ENCODE assay signal across 15 cellular contexts in the genomic region with DNA sequence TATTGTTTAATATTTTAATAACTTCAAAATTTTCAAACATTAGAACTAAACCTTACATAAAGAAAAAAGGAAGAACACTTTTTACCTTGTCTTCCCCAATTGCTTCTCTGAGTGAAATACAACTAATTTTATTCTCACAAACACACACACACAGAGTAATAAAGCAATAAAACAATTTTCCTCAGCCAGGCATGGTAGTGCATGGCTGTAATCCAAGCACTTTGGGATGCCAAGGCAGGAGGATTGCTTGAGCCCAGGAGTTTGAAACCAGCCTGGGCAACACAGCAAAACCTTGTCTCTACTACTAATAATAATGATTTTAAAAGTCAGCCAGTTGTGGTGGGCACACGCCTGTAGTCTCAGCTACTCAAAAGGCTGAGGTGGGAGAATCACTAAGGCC. TPM values are rescaled to one million over a fixed set of nuclear protein-coding genes. Genes with fewer than 3 reads are reported as not detected.
DNase-seq lines count a peak whose midpoint lies in the region; ATAC-seq and TF ChIP-seq lines count a peak whose summit lies in the region.
"Had no signal": no experiment of that assay in that cellular context is flagged by ENCODE, and none has a peak within 500 bp of the region (broad histone marks: within the 10 kb centered on the region; RNA-seq: fewer than 3 reads in every experiment).

No MANE protein-coding gene starts in this region.

- no peak for ATAC-seq in natural killer cell
- ATAC-seq in natural killer cell treated with Interleukin-12 subunit alpha and Interleukin-12 subunit beta and Interleukin-15 and Interleukin-18, amount 100 ng/mL, for 72 hours: no peak
- ATAC-seq in left colon: peak; percentile 91
- no peak for ATAC-seq in GM21515 (IDR thresholded peaks at IDR 0.05; ENCODE audit: unreplicated experiment)
- ATAC-seq in HG02642 (IDR thresholded peaks at IDR 0.05; ENCODE audit: poor library complexity, unreplicated experiment): no peak

- no peaks in the 10 kb centered on the region for H3K36me3 Mint-ChIP-seq in natural killer cell
- no peaks in the 10 kb centered on the region for H3K36me3 Mint-ChIP-seq in natural killer cell treated with Interleukin-12 subunit alpha and Interleukin-12 subunit beta and Interleukin-15 and Interleukin-18, amount 100 ng/mL, for 72 hours

- no peaks in the 10 kb centered on the region for H3K27me3 ChIP-seq in trophoblast cell (ENCODE audit: insufficient read depth, low read length)

- no peaks in the 10 kb centered on the region for H3K36me3 ChIP-seq in trophoblast cell (ENCODE audit: control insufficient read depth in 1 of 2, insufficient read depth in 2 of 2, low read length in 2 of 2)
- H3K36me3 ChIP-seq: HAP-1 had no signal

- H4K91ac ChIP-seq in trophoblast cell (ENCODE audit: low read depth, low read length): no peak overlapping the region

- no peak overlapping the region for H3K14ac ChIP-seq in trophoblast cell (ENCODE audit: low read length)

- H3K23ac ChIP-seq in trophoblast cell (ENCODE audit: low read length): no peak overlapping the region

- peak overlapping the region; percentile 19 to 71 for H3K27ac Mint-ChIP-seq in natural killer cell
- peak overlapping the region in 1 of 2 donors; percentile 20 for H3K27ac Mint-ChIP-seq in natural killer cell treated with Interleukin-12 subunit alpha and Interleukin-12 subunit beta and Interleukin-15 and Interleukin-18, amount 100 ng/mL, for 72 hours

- no peak overlapping the region for H2AK5ac ChIP-seq in trophoblast cell (ENCODE audit: low read length)

- intact Hi-C loops in natural killer cell (cut with micrococcal nuclease) (no loop called here), left colon (cut with DNase I, micrococcal nuclease) (no loop called here)

- WGBS in trophoblast cell (ENCODE audit: extremely low coverage, insufficient coverage, insufficient read length): no CpG with 5 or more reads among the region's 1 CpG

- peaks cover 67 to 72% of the 10 kb centered on the region in 2 donors for H3K4me1 Mint-ChIP-seq in natural killer cell
- H3K4me1 Mint-ChIP-seq in natural killer cell treated with Interleukin-12 subunit alpha and Interleukin-12 subunit beta and Interleukin-15 and Interleukin-18, amount 100 ng/mL, for 72 hours (ENCODE audit: low read depth in 2 of 2): peaks cover 47 to 55% of the 10 kb centered on the region in 2 donors

- DNase-seq in natural killer cell (no peak), left colon (peak in 1 of 2 donors; percentile 30), trophoblast cell (no peak), hypothalamus (lab: John Stamatoyannopoulos, UW) (no peak)
- no peak for DNase-seq in natural killer cell treated with Interleukin-12 subunit alpha and Interleukin-12 subunit beta and Interleukin-15 and Interleukin-18, amount 100 ng/mL, for 72 hours (ENCODE audit: low spot score)
- DNase-seq: Caco-2; CD8-positive, alpha-beta memory T cell; DND-41; GDM1; IMR-90 had no signal

- no peak overlapping the region for H3K18ac ChIP-seq in trophoblast cell (ENCODE audit: low read length)

- no peak for TF ChIP-seq CTCF in natural killer cell (IDR thresholded peaks at IDR 0.05)

- H2BK120ac ChIP-seq in trophoblast cell (ENCODE audit: insufficient read depth, low read length, poor library complexity): no peak overlapping the region

- no peak overlapping the region for H2BK12ac ChIP-seq in trophoblast cell (ENCODE audit: low read length)

- H4K8ac ChIP-seq in trophoblast cell (ENCODE audit: low read depth, low read length): no peak overlapping the region

- no peaks in the 10 kb centered on the region for H3K79me1 ChIP-seq in trophoblast cell (ENCODE audit: low read length)

- H3K4ac ChIP-seq in trophoblast cell (ENCODE audit: low read depth, low read length): peak overlapping the region; percentile 33

- H3K27ac ChIP-seq in trophoblast cell (ENCODE audit: low read depth, low read length): no peak overlapping the region
- H3K27ac ChIP-seq: 22Rv1 had no signal

- no peaks in the 10 kb centered on the region for H3K4me1 ChIP-seq in trophoblast cell (ENCODE audit: control insufficient read depth in 1 of 2, insufficient read depth in 2 of 2, low read length in 2 of 2)
- H3K4me1 ChIP-seq: Caco-2 had no signal

- no peak overlapping the region for H3K4me3 Mint-ChIP-seq in natural killer cell
- H3K4me3 Mint-ChIP-seq in natural killer cell treated with Interleukin-12 subunit alpha and Interleukin-12 subunit beta and Interleukin-15 and Interleukin-18, amount 100 ng/mL, for 72 hours: no peak overlapping the region
- H3K4me3 Mint-ChIP-seq: CD14-positive monocyte had no signal

- H3K4me2 ChIP-seq in trophoblast cell (ENCODE audit: low read length): no peak overlapping the region

- no peak overlapping the region for H3K4me3 ChIP-seq in trophoblast cell (ENCODE audit: low read depth, low read length)
- H3K4me3 ChIP-seq: HAP-1 had no signal

- no peak overlapping the region for H3K9ac ChIP-seq in trophoblast cell (ENCODE audit: low read length)

- H4K12ac ChIP-seq in trophoblast cell (ENCODE audit: low read depth, low read length): no peak overlapping the region

- peaks cover 9% of the 10 kb centered on the region for H3K79me2 ChIP-seq in trophoblast cell (ENCODE audit: control insufficient read depth, insufficient read depth, low read length, poor library complexity)

- H3K9me3 Mint-ChIP-seq in natural killer cell: no peaks in the 10 kb centered on the region
- H3K9me3 Mint-ChIP-seq in natural killer cell treated with Interleukin-12 subunit alpha and Interleukin-12 subunit beta and Interleukin-15 and Interleukin-18, amount 100 ng/mL, for 72 hours: no peaks in the 10 kb centered on the region
- H3K9me3 Mint-ChIP-seq: CD14-positive monocyte; CD8-positive, alpha-beta memory T cell had no signal

- H2BK5ac ChIP-seq in trophoblast cell (ENCODE audit: low read depth, low read length, poor library complexity): no peak overlapping the region

- no peaks in the 10 kb centered on the region for H3K9me3 ChIP-seq in trophoblast cell (ENCODE audit: insufficient read depth, low read depth, low read length)
- H3K9me3 ChIP-seq: Caco-2, HAP-1 had no signal

- no peak overlapping the region for H2AFZ ChIP-seq in trophoblast cell (ENCODE audit: insufficient read depth, low read length, poor library complexity)

- no peaks in the 10 kb centered on the region for H3K27me3 Mint-ChIP-seq in natural killer cell (ENCODE audit: low read depth in 2 of 2)
- no peaks in the 10 kb centered on the region for H3K27me3 Mint-ChIP-seq in natural killer cell treated with Interleukin-12 subunit alpha and Interleukin-12 subunit beta and Interleukin-15 and Interleukin-18, amount 100 ng/mL, for 72 hours
- H3K27me3 Mint-ChIP-seq: CD8-positive, alpha-beta memory T cell had no signal

RNA-seq across cellular contexts. Expression of a gene that starts 13.1 kb away (rescaled TPM):
- 100 to 1,000 TPM; 145 to 192 (median 185) TPM for total RNA-seq in natural killer cell
- 100 to 1,000 TPM; 112 to 131 TPM for total RNA-seq in natural killer cell treated with Interleukin-12 subunit alpha and Interleukin-12 subunit beta and Interleukin-15 and Interleukin-18, amount 100 ng/mL, for 72 hours
- 10 to 100 TPM; 61.4 to 87.6 TPM for total RNA-seq in left colon
- 142 and 152 TPM in 2 replicates for polyA plus RNA-seq in trophoblast cell (2013)
